31 cellular contexts compared by ENCODE assay signal in the genomic region with DNA sequence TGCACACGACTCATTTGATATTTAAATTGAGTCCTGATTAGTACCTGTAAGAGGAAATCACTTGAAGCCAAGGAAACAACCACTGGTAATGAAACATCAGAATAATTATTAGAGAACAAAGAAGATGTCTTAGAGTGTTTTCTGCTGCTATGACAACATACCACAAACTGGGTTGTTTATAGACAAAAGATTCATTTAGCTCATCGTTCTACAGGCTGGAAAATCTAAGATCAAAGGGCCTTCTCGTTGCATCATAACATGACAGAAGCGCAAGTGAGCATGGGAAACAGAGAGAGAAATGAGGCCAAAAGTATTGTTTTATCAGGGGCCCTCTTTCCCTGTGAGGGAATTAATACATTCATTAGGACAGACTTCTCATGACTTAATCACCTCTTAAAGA.
"Had no signal": no experiment of that assay in that cellular context is flagged by ENCODE, and none has a peak within 500 bp of the region (broad histone marks: within the 10 kb centered on the region; RNA-seq: fewer than 3 reads in every experiment).

No MANE protein-coding gene starts in this region.

- H3K79me2 ChIP-seq: parathyroid adenoma had no signal

- H3K9me3 ChIP-seq: thyroid gland, upper lobe of right lung had no signal

- H3K4me1 ChIP-seq: heart left ventricle, parathyroid adenoma, stomach, thyroid gland, upper lobe of right lung had no signal

- H3K36me3 ChIP-seq: brain microvascular endothelial cell, heart left ventricle, stomach, thyroid gland, upper lobe of right lung had no signal

- H3K27me3 ChIP-seq: brain microvascular endothelial cell, heart left ventricle, stomach, thyroid gland, upper lobe of right lung had no signal

- H3K36me3 Mint-ChIP-seq: immature natural killer cell; naive thymus-derived CD4-positive, alpha-beta T cell; stimulated activated effector memory CD8-positive, alpha-beta T cell treated with anti-CD3 and anti-CD28 coated beads, Interleukin-12 subunit alpha, Interleukin-12 subunit beta, amount 100 ng/mL, for 72 hours had no signal

- H3K4me3 ChIP-seq: heart left ventricle, skin epidermis, stomach, thyroid gland, upper lobe of right lung had no signal

- H3K27ac ChIP-seq: brain microvascular endothelial cell, heart left ventricle, parathyroid adenoma, skin epidermis, stomach, thyroid gland, upper lobe of right lung had no signal

- H3K4me3 Mint-ChIP-seq: activated T-helper 1 cell treated with anti-CD3 and anti-CD28 coated beads, Interleukin-12 subunit alpha, Interleukin-12 subunit beta, Interleukin-2, Interleukin-4 antibody, amounts not matched to agents 30 ng/mL and 10 ng/mL and 1 ng/mL, durations not matched to agents 14 hours and 24 hours and 36 hours; effector memory CD8-positive, alpha-beta T cell; immature natural killer cell; naive thymus-derived CD4-positive, alpha-beta T cell; stimulated activated effector memory CD8-positive, alpha-beta T cell treated with anti-CD3 and anti-CD28 coated beads, Interleukin-12 subunit alpha, Interleukin-12 subunit beta, amount 100 ng/mL, for 72 hours; T-helper 2 cell treated with Interferon-gamma antibody and Interleukin-4, amounts not matched to agents 5 μg/mL and 100 μg/mL, for 36 hours had no signal

- H3K27ac Mint-ChIP-seq: activated T-helper 1 cell treated with anti-CD3 and anti-CD28 coated beads, Interleukin-12 subunit alpha, Interleukin-12 subunit beta, Interleukin-2, Interleukin-4 antibody, amounts not matched to agents 30 ng/mL and 10 ng/mL and 1 ng/mL, durations not matched to agents 14 hours and 24 hours and 36 hours; effector memory CD8-positive, alpha-beta T cell; immature natural killer cell; naive thymus-derived CD4-positive, alpha-beta T cell; stimulated activated effector memory CD8-positive, alpha-beta T cell treated with anti-CD3 and anti-CD28 coated beads, Interleukin-12 subunit alpha, Interleukin-12 subunit beta, amount 100 ng/mL, for 72 hours; T-helper 2 cell treated with Interferon-gamma antibody and Interleukin-4, amounts not matched to agents 5 μg/mL and 100 μg/mL, for 36 hours had no signal

- DNase-seq: activated CD4-positive, alpha-beta T cell treated with anti-CD3 and anti-CD28 coated beads for 4 hours; activated CD4-positive, alpha-beta T cell treated with anti-CD3 and anti-CD28 coated beads, Interleukin-2, amount 50 U/mL, for 48 hours; activated CD8-positive, alpha-beta memory T cell treated with anti-CD3 and anti-CD28 coated beads, Interleukin-2, amount 50 U/mL, for 4 hours; activated gamma-delta T cell; activated naive CD4-positive, alpha-beta T cell treated with anti-CD3 and anti-CD28 coated beads, Interleukin-2, amount 50 U/mL, for 16 hours; activated T-cell treated with anti-CD3 and anti-CD28 coated beads, Interleukin-2, amount 50 U/mL, for 1 hour; amniotic stem cell; brain microvascular endothelial cell; cortex of kidney; effector memory CD8-positive, alpha-beta T cell; erythroblast; foreskin fibroblast; heart left ventricle; hypothalamus; immature natural killer cell; kidney; left colon; midbrain; naive thymus-derived CD4-positive, alpha-beta T cell; occipital lobe; stimulated activated CD4-positive, alpha-beta T cell treated with anti-CD3 and anti-CD28 coated beads, Interleukin-4, amount 100 ng/mL, for 24 hours; stomach; T-helper 1 cell; thyroid gland; upper lobe of right lung had no signal

- ATAC-seq: effector memory CD8-positive, alpha-beta T cell; heart left ventricle; left colon; naive thymus-derived CD4-positive, alpha-beta T cell; sciatic nerve; stimulated activated effector memory CD8-positive, alpha-beta T cell treated with anti-CD3 and anti-CD28 coated beads, Interleukin-12 subunit alpha, Interleukin-12 subunit beta, amount 100 ng/mL, for 72 hours; upper lobe of right lung had no signal

- H3K9ac ChIP-seq: parathyroid adenoma had no signal

- H3K4me1 Mint-ChIP-seq: immature natural killer cell; naive thymus-derived CD4-positive, alpha-beta T cell; stimulated activated effector memory CD8-positive, alpha-beta T cell treated with anti-CD3 and anti-CD28 coated beads, Interleukin-12 subunit alpha, Interleukin-12 subunit beta, amount 100 ng/mL, for 72 hours had no signal

- H3K27me3 Mint-ChIP-seq: effector memory CD8-positive, alpha-beta T cell; naive thymus-derived CD4-positive, alpha-beta T cell had no signal

- H2AFZ ChIP-seq: parathyroid adenoma had no signal
